In the genomic region with DNA sequence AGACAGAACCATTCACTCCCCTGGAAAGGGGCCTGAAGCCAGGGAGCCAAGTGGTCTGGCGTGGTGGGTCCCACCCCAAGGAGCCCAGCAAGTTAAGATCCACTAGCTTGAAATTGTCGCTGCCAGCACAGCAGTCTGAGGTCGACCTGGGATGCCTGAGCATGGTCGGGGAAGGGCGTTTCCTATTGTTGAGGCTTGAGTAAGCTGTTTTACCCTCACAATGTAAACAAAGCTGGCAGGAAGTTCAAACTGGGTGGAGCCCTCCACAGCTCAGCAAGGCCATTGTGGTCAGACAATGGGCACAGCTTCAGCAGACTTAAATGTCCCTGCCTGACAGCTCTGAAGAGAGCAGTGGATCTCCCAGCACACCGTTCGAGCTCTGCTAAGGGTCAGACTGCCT, we compare ENCODE assay signal across 1 cellular context.
TF ChIP-seq lines count a peak whose summit lies in the region.

No MANE protein-coding gene starts in this region.

TF ChIP-seq in GM23338, 12 proteins besides CTCF, POLR2A, EP300 and RAD21 (continued from another document):
- TF ChIP-seq, protein P1, sequence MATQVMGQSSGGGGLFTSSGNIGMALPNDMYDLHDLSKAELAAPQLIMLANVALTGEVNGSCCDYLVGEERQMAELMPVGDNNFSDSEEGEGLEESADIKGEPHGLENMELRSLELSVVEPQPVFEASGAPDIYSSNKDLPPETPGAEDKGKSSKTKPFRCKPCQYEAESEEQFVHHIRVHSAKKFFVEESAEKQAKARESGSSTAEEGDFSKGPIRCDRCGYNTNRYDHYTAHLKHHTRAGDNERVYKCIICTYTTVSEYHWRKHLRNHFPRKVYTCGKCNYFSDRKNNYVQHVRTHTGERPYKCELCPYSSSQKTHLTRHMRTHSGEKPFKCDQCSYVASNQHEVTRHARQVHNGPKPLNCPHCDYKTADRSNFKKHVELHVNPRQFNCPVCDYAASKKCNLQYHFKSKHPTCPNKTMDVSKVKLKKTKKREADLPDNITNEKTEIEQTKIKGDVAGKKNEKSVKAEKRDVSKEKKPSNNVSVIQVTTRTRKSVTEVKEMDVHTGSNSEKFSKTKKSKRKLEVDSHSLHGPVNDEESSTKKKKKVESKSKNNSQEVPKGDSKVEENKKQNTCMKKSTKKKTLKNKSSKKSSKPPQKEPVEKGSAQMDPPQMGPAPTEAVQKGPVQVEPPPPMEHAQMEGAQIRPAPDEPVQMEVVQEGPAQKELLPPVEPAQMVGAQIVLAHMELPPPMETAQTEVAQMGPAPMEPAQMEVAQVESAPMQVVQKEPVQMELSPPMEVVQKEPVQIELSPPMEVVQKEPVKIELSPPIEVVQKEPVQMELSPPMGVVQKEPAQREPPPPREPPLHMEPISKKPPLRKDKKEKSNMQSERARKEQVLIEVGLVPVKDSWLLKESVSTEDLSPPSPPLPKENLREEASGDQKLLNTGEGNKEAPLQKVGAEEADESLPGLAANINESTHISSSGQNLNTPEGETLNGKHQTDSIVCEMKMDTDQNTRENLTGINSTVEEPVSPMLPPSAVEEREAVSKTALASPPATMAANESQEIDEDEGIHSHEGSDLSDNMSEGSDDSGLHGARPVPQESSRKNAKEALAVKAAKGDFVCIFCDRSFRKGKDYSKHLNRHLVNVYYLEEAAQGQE (IDR thresholded peaks at IDR 0.05; ENCODE audit: unreplicated experiment) = no peak
- peak; percentile 50 for TF ChIP-seq POLR2AphosphoS5 (IDR thresholded peaks at IDR 0.05; ENCODE audit: low read depth)
